Comparison of ENCODE assay signal across 23 cellular contexts in the genomic region with DNA sequence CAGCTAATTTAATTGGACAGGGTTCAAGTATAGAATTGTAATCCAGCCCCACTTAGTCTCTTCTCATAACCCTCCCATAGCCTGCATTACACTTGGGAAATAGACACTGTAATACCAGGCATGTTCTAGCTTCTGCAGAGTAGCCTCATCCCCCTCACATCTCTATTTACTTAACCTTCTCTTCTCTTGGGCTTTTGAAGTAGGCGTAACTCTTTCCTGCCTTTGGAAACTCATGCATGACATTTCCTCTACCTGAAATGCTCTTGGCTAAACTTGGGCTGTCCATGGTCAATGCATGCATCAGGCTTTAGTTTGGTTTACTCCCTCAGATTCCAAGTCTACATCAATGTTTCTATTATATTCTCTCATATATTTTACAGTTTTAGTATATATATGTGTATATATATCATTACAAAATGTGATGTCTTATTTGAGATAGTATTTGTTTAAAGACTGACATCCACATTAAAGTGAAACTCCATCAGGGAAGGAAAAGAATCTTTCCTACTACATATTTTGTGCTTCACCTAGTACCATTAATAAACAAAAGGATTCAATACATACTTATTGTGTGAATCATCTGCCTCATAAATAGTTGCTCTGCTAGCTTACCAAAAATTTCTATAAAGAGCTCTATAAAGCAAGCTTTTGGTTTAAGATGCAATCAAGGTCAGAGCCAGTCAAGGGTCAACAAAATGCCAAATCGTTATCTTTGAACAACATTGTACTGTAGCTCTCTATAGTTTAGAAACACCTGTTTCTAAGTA.
DNase-seq lines count a peak whose midpoint lies in the region; ATAC-seq, FAIRE-seq and TF ChIP-seq lines count a peak whose summit lies in the region.
"Had no signal": no experiment of that assay in that cellular context is flagged by ENCODE, and none has a peak within 500 bp of the region (broad histone marks: within the 10 kb centered on the region; RNA-seq: fewer than 3 reads in every experiment).

No MANE protein-coding gene starts in this region.

- no peak for FAIRE-seq in HepG2 (lab: Jason Lieb, UNC)
- FAIRE-seq: GM12891, GM18507, H1 had no signal

- in situ Hi-C loops in HepG2 (cut with HindIII; ENCODE audit: extremely low pct_ligation_motif_present, low pct_unique_long_range_greater_than_20kb), result no loop called here

- H3K27ac ChIP-seq in ACC112 (ENCODE audit: low read depth, low read length) (0 out of 2 replicates have a peak overlapping the region, but pooled peaks have one; percentile 16), uterus (no peak overlapping the region), HepG2 (ENCODE audit: extremely low read length, insufficient read depth, low read length) (no peak overlapping the region)
- H3K27ac ChIP-seq: BLaER1, SJCRH30 had no signal

- no peak for TF ChIP-seq RAD21 in HepG2 (CRISPR knock-in tag; IDR thresholded peaks at IDR 0.05)

- DNase-seq in NCI-H69 (lab: John Stamatoyannopoulos, UW) (peak; percentile 32), astrocyte of the hippocampus (ENCODE audit: low read depth, low spot score) (peak; percentile 12), iris pigment epithelial cell (ENCODE audit: low read depth) (peak; percentile 39), uterus (no peak), H7 (no peak), HepG2 (ENCODE audit: low spot score) (no peak)
- DNase-seq: 8988T; DND-41; GDM1; HFFc6; Kasumi-1; NCI-H1105; NCI-H1694 treated with DMSO at 0.1 percent for 48 hours; NCI-H446; NK-92 treated with Interleukin-12 subunit alpha and Interleukin-12 subunit beta, amount 100 ng/mL, for 24 hours; RPMI8226; SJCRH30 had no signal

- H3K27me3 ChIP-seq in ACC112 (ENCODE audit: insufficient read depth, low read length) (no peaks in the 10 kb centered on the region), uterus (no peaks in the 10 kb centered on the region), H7 (ENCODE audit: control insufficient read depth, insufficient read depth, low read length) (no peaks in the 10 kb centered on the region), HepG2 (ENCODE audit: control insufficient read depth in 1 of 2, insufficient read depth in 2 of 2, low read length in 2 of 2) (no peaks in the 10 kb centered on the region)
- H3K27me3 ChIP-seq: BLaER1, SJCRH30 had no signal

- H3K36me3 ChIP-seq in ACC112 (ENCODE audit: insufficient read depth, low read length) (no peaks in the 10 kb centered on the region), uterus (no peaks in the 10 kb centered on the region), H7 (replicated peaks; ENCODE audit: control insufficient read depth, insufficient read depth, low read length) (no peaks in the 10 kb centered on the region), HepG2 (replicated peaks in 1 of 2; ENCODE audit: control insufficient read depth in 1 of 2, insufficient read depth in 2 of 2, low read length in 2 of 2) (no peaks in the 10 kb centered on the region)
- H3K36me3 ChIP-seq: BLaER1, SJCRH30 had no signal

- POLR2A ChIA-PET in HepG2 (lab: Yijun Ruan, JAX), result no interaction called here

- H2AFZ ChIP-seq in ACC112 (ENCODE audit: low read length, unreplicated experiment), result no peak overlapping the region
- no peak overlapping the region for H2AFZ ChIP-seq in HepG2 (ENCODE audit: low read length)

- no peak for ATAC-seq in activated CD4-positive, CD25-positive, alpha-beta regulatory T cell treated with anti-CD3 and anti-CD28 coated beads, Interleukin-2, amount 50 U/mL, for 24 hours
- no peak for ATAC-seq in HepG2

- H3K9ac ChIP-seq in HepG2 (ENCODE audit: insufficient read depth, low read depth, low read length), result no peak overlapping the region
- H3K9ac ChIP-seq: BLaER1 had no signal

- no peak for TF ChIP-seq CTCF in uterus (IDR thresholded peaks at IDR 0.05)
- TF ChIP-seq CTCF in HepG2 (CRISPR knock-in tag; IDR thresholded peaks at IDR 0.05), result no peak

- 4% methylated on average over 2 of the region's 2 CpGs for WGBS in HepG2 (ENCODE audit: low lambda C conversion rate)

- H4K20me1 ChIP-seq in HepG2 (ENCODE audit: insufficient read depth, low read length), result no peaks in the 10 kb centered on the region
- H4K20me1 ChIP-seq: BLaER1 had no signal

- TF ChIP-seq EP300 in HepG2 (IDR thresholded peaks at IDR 0.05; ENCODE audit: low read depth in 2 of 2, low read length in 2 of 2) (no peak), HepG2 (CRISPR knock-in tag; IDR thresholded peaks at IDR 0.05; ENCODE audit: borderline replicate concordance) (no peak)

- H3K4me1 ChIP-seq in ACC112 (ENCODE audit: control insufficient read depth, insufficient read depth, low read length, unreplicated experiment) (peaks cover 13% of the 10 kb centered on the region), uterus (no peaks in the 10 kb centered on the region), HepG2 (ENCODE audit: insufficient read depth, low read length) (no peaks in the 10 kb centered on the region)
- H3K4me1 ChIP-seq: BLaER1, SJCRH30 had no signal

- H3K79me2 ChIP-seq in ACC112 (ENCODE audit: control insufficient read depth, insufficient read depth, low read length, unreplicated experiment), result no peaks in the 10 kb centered on the region
- H3K79me2 ChIP-seq in HepG2 (ENCODE audit: insufficient read depth, low read length), result no peaks in the 10 kb centered on the region

- no peak overlapping the region for H3K4me3 ChIP-seq in ACC112 (ENCODE audit: low read depth, low read length)
- H3K4me3 ChIP-seq in uterus, result no peak overlapping the region
- no peak overlapping the region for H3K4me3 ChIP-seq in H7 (ENCODE audit: insufficient read depth, low read depth, low read length)
- no peak overlapping the region for H3K4me3 ChIP-seq in HepG2 (replicated peaks in 1 of 3; ENCODE audit: insufficient read depth in 1 of 3, low read depth in 2 of 3, low read length in 3 of 3)
- H3K4me3 ChIP-seq: BLaER1, SJCRH30 had no signal

- BruUV-seq in HepG2 (replicated peaks; lab: Mats Ljungman, UMichigan), result no TSS peak

- TF ChIP-seq POLR2A in uterus (IDR thresholded peaks at IDR 0.05) (no peak), HepG2 (IDR thresholded peaks at IDR 0.05; ENCODE audit: insufficient read depth in 1 of 2, low read depth in 2 of 2, low read length in 2 of 2) (no peak)

- H3K9me3 ChIP-seq in uterus, result no peaks in the 10 kb centered on the region
- peaks cover 17% of the 10 kb centered on the region; the same call in 1 of the 2 replicates for H3K9me3 ChIP-seq in HepG2 (ENCODE audit: low read length)
- H3K9me3 ChIP-seq: BLaER1, SJCRH30 had no signal

- CTCF ChIA-PET in HepG2 (lab: Yijun Ruan, JAX; ENCODE audit: low intra/inter-chr PET ratio, low total read pairs), result no interaction called here

- no peak overlapping the region for H3K4me2 ChIP-seq in HepG2 (ENCODE audit: low read depth, low read length)
- H3K4me2 ChIP-seq: BLaER1 had no signal

- intact Hi-C loops in uterus (cut with DNase I; ENCODE audit: low total_unique reads) (no loop called here), HepG2 (cut with micrococcal nuclease; ENCODE audit: unreplicated experiment) (no loop called here)

TF ChIP-seq in HepG2, 621 proteins besides CTCF, POLR2A, EP300 and RAD21:
- TF ChIP-seq, protein P1, sequence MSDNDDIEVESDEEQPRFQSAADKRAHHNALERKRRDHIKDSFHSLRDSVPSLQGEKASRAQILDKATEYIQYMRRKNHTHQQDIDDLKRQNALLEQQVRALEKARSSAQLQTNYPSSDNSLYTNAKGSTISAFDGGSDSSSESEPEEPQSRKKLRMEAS (IDR thresholded peaks at IDR 0.05), result no peak
- TF ChIP-seq ZNF558 (CRISPR knock-in tag; IDR thresholded peaks at IDR 0.05; ENCODE audit: borderline replicate concordance), result no peak
- TF ChIP-seq ZNF333 (CRISPR knock-in tag; IDR thresholded peaks at IDR 0.05; ENCODE audit: borderline replicate concordance), result no peak
- TF ChIP-seq STAT5B (CRISPR knock-in tag; IDR thresholded peaks at IDR 0.05), result no peak
- TF ChIP-seq, protein P2, sequence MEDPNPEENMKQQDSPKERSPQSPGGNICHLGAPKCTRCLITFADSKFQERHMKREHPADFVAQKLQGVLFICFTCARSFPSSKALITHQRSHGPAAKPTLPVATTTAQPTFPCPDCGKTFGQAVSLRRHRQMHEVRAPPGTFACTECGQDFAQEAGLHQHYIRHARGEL (CRISPR knock-in tag; IDR thresholded peaks at IDR 0.05), result no peak

Comparison
In these comparisons a context has a peak if more than half of its experiments do, and no peak if none do; other contexts are left out.
1. DNase-seq: peak in NCI-H69 (single experiment), astrocyte of the hippocampus (single experiment) and iris pigment epithelial cell (single experiment); none in uterus (0 of 2), H7 (single experiment) and HepG2 (single experiment).